ENCODE assay signal across 9 cellular contexts in the genomic region with DNA sequence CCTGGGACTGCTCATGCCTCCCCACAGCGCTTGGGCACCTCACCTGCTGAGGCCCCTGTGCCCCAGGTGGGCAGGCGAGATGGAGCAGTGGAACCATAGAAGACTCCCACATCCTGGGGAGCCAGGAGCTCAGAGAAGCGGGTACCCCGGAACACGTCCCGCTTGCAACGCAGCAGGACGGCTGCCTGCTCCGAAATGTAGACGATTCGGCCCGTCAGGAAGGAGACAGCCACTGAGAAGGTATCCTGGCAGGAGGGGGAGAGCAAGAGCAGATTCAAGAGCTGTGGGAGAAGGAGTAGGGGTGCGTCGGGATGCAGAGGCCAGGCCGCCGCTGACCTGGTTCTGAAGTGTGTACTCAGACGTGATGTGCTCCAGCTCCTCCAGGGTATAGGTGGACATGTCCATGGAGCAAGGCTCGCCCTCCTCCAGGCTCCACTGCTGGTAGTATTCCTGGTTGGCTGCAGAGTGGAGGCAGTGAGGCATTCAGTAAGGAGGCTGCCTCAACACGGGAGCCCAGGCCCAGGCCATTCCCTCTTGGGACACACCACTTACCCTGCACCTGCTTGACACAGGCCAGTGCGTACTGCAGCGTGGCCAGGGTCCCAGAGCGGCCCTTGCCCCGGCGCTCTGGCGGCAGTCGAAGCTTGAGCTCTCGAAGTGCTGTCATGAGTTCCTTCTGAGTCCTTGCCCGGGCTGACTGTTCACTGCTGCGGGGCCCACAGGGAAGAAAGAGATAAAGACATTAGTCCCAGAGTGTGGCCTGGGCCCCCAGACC. TPM values are rescaled to one million over a fixed set of nuclear protein-coding genes. Genes with fewer than 3 reads are reported as not detected.
A peak's percentile ranks its signal among the peaks of the same experiment; 100 is the strongest.
DNase-seq lines count a peak whose midpoint lies in the region; ATAC-seq and TF ChIP-seq lines count a peak whose summit lies in the region.
"Had no signal": no experiment of that assay in that cellular context is flagged by ENCODE, and none has a peak within 500 bp of the region (broad histone marks: within the 10 kb centered on the region; RNA-seq: fewer than 3 reads in every experiment).

No MANE protein-coding gene starts in this region.

- H3K36me3 ChIP-seq in BLaER1, result peaks cover 61% of the 10 kb centered on the region

- peaks cover 38% of the 10 kb centered on the region for H3K4me1 ChIP-seq in BLaER1

- no peaks in the 10 kb centered on the region for H3K27me3 Mint-ChIP-seq in activated CD8-positive, alpha-beta T cell treated with anti-CD3 and anti-CD28 coated beads for 36 hours
- H3K27me3 Mint-ChIP-seq in nephron (ENCODE audit: low read depth), result no peaks in the 10 kb centered on the region

- intact Hi-C loops in activated CD8-positive, alpha-beta T cell treated with anti-CD3 and anti-CD28 coated beads for 36 hours (cut with micrococcal nuclease), result no loop called here

- no peaks in the 10 kb centered on the region for H3K9me3 ChIP-seq in BLaER1

- H3K4me3 ChIP-seq in BLaER1, result no peak overlapping the region

- DNase-seq in activated CD8-positive, alpha-beta T cell treated with anti-CD3 and anti-CD28 coated beads for 36 hours, result no peak
- DNase-seq in GM20000 (ENCODE audit: low spot score), result no peak
- DNase-seq in AML-193 (lab: John Stamatoyannopoulos, UW), result no peak
- no peak for DNase-seq in DMS153 treated with DMSO at 0.1 percent for 48 hours (lab: John Stamatoyannopoulos, UW; ENCODE audit: unreplicated experiment)
- DNase-seq: C1 segment of cervical spinal cord, NCI-H2029 had no signal

- no peak for TF ChIP-seq CTCF in activated CD8-positive, alpha-beta T cell treated with anti-CD3 and anti-CD28 coated beads for 36 hours (IDR thresholded peaks at IDR 0.05)
- TF ChIP-seq CTCF in nephron (IDR thresholded peaks at IDR 0.05; ENCODE audit: unreplicated experiment in 3 of 3) (no peak), GM20000 (IDR thresholded peaks at IDR 0.05; ENCODE audit: extremely low read depth, missing control alignments) (no peak)

- no peak overlapping the region for H3K27ac ChIP-seq in BLaER1

- H3K36me3 Mint-ChIP-seq in activated CD8-positive, alpha-beta T cell treated with anti-CD3 and anti-CD28 coated beads for 36 hours (ENCODE audit: low read depth), result peaks cover 47% of the 10 kb centered on the region
- peaks cover 27% of the 10 kb centered on the region for H3K36me3 Mint-ChIP-seq in nephron (ENCODE audit: low read depth)

- CTCF ChIA-PET in activated CD8-positive, alpha-beta T cell treated with anti-CD3 and anti-CD28 coated beads for 36 hours (lab: Charles Lee), result interaction anchor here (0.7 to 0.8 kb wide), 2 partner anchors 10 to 23 kb away, joined by 3 read pairs; no protein-coding TSS in a partner anchor

- peak overlapping the region; percentile 33 for H3K4me3 Mint-ChIP-seq in activated CD8-positive, alpha-beta T cell treated with anti-CD3 and anti-CD28 coated beads for 36 hours
- peak overlapping the region; percentile 44 to 93 (median 54) for H3K4me3 Mint-ChIP-seq in nephron

- H3K27me3 ChIP-seq in BLaER1, result no peaks in the 10 kb centered on the region

- no peak overlapping the region for H3K27ac Mint-ChIP-seq in activated CD8-positive, alpha-beta T cell treated with anti-CD3 and anti-CD28 coated beads for 36 hours
- H3K27ac Mint-ChIP-seq in nephron, result no peak overlapping the region

- H3K9ac ChIP-seq in BLaER1, result no peak overlapping the region

- H3K9me3 Mint-ChIP-seq in activated CD8-positive, alpha-beta T cell treated with anti-CD3 and anti-CD28 coated beads for 36 hours, result no peaks in the 10 kb centered on the region
- H3K9me3 Mint-ChIP-seq in nephron, result no peaks in the 10 kb centered on the region

- H3K4me1 Mint-ChIP-seq in activated CD8-positive, alpha-beta T cell treated with anti-CD3 and anti-CD28 coated beads for 36 hours (ENCODE audit: low read depth), result peaks cover 28% of the 10 kb centered on the region
- H3K4me1 Mint-ChIP-seq in nephron, result peaks cover 6% of the 10 kb centered on the region

- H4K20me1 ChIP-seq in BLaER1, result peaks cover 52% of the 10 kb centered on the region

- peak overlapping the region; percentile 98 for H3K4me2 ChIP-seq in BLaER1

- no peak for ATAC-seq in activated CD8-positive, alpha-beta T cell treated with anti-CD3 and anti-CD28 coated beads for 36 hours

- POLR2A ChIA-PET in activated CD8-positive, alpha-beta T cell treated with anti-CD3 and anti-CD28 coated beads for 36 hours (lab: Charles Lee), result interaction anchor here (1.8 to 22.8 kb wide), 4 partner anchors 7 to 22 kb away, joined by 4 to 476 read pairs (median 228); a partner anchor contains a TSS

RNA-seq across cellular contexts. Expression of a gene that starts 2.6 kb away (rescaled TPM):
- 100 to 1,000 TPM; 123 to 129 TPM for total RNA-seq in activated CD8-positive, alpha-beta T cell treated with anti-CD3 and anti-CD28 coated beads for 36 hours

RNA-seq across cellular contexts. Expression of a gene that starts 13.1 kb away (rescaled TPM):
- total RNA-seq in activated CD8-positive, alpha-beta T cell treated with anti-CD3 and anti-CD28 coated beads for 36 hours, result 10 to 100 TPM; 30.0 to 33.7 TPM

RNA-seq across cellular contexts. Expression of a gene that starts 25.7 kb away (rescaled TPM):
- total RNA-seq in activated CD8-positive, alpha-beta T cell treated with anti-CD3 and anti-CD28 coated beads for 36 hours, result 1 to 10 TPM; 4.0 to 4.9 TPM

RNA-seq across cellular contexts. Expression of a gene that starts 26.6 kb away (rescaled TPM):
- total RNA-seq in activated CD8-positive, alpha-beta T cell treated with anti-CD3 and anti-CD28 coated beads for 36 hours, result 10 to 100 TPM; 33.4 to 35.9 TPM

RNA-seq across cellular contexts. Expression of a gene that starts 31.3 kb away (rescaled TPM):
- under 1 TPM in 1 of 2 experiments, not detected in 1; 0.09 TPM for total RNA-seq in activated CD8-positive, alpha-beta T cell treated with anti-CD3 and anti-CD28 coated beads for 36 hours
- total RNA-seq: pulmonary artery endothelial cell had no signal
